Comparison of ENCODE assay signal across 1 cellular context in the genomic region with DNA sequence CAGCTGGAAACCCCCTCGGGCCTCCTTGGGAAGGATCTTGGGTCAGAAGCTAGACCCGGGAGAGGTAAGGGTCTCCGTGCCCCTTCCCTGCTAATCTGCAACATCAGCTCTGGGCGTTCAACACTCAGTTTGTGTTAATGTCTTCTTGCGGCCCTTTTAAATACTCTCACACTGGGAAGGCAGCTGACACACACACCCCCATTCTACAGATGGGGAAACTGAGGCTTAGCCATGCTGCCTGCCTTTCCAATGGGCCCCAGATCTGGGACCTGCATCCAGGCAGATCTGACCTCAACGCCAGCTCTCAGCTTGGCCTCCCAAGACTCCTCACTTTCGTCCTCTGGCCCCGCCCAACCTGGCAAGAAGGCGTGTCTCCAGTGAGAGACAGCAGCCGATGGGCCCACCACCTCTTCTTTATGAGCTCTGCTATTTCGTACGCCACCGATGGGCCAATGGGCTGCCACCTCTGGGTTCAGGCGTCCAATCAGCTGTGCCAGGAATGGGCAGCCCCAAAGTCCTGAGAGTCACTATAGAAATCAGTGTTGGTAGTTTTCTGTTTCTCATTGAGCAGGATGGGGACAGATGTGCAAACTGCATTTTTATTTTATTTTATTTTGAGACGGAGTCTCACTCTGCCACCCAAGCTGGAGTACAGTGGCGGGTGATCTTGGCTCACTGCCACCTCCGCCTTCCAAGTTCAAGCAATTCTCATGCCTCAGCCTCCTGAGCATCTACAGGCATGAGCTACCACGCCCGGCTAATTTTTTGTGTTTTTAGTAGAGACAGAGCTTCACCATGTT.
TF ChIP-seq lines count a peak whose summit lies in the region.

No MANE protein-coding gene starts in this region.

TF ChIP-seq in GM23338, 12 proteins besides CTCF, POLR2A, EP300 and RAD21 (continued from another document):
- TF ChIP-seq, protein P1, sequence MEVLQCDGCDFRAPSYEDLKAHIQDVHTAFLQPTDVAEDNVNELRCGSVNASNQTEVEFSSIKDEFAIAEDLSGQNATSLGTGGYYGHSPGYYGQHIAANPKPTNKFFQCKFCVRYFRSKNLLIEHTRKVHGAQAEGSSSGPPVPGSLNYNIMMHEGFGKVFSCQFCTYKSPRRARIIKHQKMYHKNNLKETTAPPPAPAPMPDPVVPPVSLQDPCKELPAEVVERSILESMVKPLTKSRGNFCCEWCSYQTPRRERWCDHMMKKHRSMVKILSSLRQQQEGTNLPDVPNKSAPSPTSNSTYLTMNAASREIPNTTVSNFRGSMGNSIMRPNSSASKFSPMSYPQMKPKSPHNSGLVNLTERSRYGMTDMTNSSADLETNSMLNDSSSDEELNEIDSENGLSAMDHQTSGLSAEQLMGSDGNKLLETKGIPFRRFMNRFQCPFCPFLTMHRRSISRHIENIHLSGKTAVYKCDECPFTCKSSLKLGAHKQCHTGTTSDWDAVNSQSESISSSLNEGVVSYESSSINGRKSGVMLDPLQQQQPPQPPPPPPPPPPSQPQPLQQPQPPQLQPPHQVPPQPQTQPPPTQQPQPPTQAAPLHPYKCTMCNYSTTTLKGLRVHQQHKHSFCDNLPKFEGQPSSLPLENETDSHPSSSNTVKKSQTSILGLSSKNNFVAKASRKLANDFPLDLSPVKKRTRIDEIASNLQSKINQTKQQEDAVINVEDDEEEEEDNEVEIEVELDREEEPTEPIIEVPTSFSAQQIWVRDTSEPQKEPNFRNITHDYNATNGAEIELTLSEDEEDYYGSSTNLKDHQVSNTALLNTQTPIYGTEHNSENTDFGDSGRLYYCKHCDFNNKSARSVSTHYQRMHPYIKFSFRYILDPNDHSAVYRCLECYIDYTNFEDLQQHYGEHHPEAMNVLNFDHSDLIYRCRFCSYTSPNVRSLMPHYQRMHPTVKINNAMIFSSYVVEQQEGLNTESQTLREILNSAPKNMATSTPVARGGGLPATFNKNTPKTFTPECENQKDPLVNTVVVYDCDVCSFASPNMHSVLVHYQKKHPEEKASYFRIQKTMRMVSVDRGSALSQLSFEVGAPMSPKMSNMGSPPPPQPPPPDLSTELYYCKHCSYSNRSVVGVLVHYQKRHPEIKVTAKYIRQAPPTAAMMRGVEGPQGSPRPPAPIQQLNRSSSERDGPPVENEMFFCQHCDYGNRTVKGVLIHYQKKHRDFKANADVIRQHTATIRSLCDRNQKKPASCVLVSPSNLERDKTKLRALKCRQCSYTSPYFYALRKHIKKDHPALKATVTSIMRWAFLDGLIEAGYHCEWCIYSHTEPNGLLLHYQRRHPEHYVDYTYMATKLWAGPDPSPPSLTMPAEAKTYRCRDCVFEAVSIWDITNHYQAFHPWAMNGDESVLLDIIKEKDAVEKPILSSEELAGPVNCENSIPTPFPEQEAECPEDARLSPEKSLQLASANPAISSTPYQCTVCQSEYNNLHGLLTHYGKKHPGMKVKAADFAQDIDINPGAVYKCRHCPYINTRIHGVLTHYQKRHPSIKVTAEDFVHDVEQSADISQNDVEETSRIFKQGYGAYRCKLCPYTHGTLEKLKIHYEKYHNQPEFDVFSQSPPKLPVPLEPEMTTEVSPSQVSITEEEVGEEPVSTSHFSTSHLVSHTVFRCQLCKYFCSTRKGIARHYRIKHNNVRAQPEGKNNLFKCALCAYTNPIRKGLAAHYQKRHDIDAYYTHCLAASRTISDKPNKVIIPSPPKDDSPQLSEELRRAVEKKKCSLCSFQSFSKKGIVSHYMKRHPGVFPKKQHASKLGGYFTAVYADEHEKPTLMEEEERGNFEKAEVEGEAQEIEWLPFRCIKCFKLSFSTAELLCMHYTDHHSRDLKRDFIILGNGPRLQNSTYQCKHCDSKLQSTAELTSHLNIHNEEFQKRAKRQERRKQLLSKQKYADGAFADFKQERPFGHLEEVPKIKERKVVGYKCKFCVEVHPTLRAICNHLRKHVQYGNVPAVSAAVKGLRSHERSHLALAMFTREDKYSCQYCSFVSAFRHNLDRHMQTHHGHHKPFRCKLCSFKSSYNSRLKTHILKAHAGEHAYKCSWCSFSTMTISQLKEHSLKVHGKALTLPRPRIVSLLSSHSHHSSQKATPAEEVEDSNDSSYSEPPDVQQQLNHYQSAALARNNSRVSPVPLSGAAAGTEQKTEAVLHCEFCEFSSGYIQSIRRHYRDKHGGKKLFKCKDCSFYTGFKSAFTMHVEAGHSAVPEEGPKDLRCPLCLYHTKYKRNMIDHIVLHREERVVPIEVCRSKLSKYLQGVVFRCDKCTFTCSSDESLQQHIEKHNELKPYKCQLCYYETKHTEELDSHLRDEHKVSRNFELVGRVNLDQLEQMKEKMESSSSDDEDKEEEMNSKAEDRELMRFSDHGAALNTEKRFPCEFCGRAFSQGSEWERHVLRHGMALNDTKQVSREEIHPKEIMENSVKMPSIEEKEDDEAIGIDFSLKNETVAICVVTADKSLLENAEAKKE (CRISPR knock-in tag; IDR thresholded peaks at IDR 0.05), result no peak
- TF ChIP-seq ZNF114 (CRISPR knock-in tag; IDR thresholded peaks at IDR 0.05), result no peak
- TF ChIP-seq, protein P2, sequence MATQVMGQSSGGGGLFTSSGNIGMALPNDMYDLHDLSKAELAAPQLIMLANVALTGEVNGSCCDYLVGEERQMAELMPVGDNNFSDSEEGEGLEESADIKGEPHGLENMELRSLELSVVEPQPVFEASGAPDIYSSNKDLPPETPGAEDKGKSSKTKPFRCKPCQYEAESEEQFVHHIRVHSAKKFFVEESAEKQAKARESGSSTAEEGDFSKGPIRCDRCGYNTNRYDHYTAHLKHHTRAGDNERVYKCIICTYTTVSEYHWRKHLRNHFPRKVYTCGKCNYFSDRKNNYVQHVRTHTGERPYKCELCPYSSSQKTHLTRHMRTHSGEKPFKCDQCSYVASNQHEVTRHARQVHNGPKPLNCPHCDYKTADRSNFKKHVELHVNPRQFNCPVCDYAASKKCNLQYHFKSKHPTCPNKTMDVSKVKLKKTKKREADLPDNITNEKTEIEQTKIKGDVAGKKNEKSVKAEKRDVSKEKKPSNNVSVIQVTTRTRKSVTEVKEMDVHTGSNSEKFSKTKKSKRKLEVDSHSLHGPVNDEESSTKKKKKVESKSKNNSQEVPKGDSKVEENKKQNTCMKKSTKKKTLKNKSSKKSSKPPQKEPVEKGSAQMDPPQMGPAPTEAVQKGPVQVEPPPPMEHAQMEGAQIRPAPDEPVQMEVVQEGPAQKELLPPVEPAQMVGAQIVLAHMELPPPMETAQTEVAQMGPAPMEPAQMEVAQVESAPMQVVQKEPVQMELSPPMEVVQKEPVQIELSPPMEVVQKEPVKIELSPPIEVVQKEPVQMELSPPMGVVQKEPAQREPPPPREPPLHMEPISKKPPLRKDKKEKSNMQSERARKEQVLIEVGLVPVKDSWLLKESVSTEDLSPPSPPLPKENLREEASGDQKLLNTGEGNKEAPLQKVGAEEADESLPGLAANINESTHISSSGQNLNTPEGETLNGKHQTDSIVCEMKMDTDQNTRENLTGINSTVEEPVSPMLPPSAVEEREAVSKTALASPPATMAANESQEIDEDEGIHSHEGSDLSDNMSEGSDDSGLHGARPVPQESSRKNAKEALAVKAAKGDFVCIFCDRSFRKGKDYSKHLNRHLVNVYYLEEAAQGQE (IDR thresholded peaks at IDR 0.05; ENCODE audit: unreplicated experiment), result no peak
- TF ChIP-seq EZH2 (IDR thresholded peaks at IDR 0.05; ENCODE audit: low read depth, unreplicated experiment), result no peak
- no peak for TF ChIP-seq POLR2AphosphoS5 (IDR thresholded peaks at IDR 0.05; ENCODE audit: low read depth)
- TF ChIP-seq JUNB (IDR thresholded peaks at IDR 0.05; ENCODE audit: unreplicated experiment), result no peak
- TF ChIP-seq NANOG (IDR thresholded peaks at IDR 0.05; ENCODE audit: borderline replicate concordance), result no peak
- TF ChIP-seq, protein P3, sequence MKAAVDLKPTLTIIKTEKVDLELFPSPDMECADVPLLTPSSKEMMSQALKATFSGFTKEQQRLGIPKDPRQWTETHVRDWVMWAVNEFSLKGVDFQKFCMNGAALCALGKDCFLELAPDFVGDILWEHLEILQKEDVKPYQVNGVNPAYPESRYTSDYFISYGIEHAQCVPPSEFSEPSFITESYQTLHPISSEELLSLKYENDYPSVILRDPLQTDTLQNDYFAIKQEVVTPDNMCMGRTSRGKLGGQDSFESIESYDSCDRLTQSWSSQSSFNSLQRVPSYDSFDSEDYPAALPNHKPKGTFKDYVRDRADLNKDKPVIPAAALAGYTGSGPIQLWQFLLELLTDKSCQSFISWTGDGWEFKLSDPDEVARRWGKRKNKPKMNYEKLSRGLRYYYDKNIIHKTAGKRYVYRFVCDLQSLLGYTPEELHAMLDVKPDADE (IDR thresholded peaks at IDR 0.05), result no peak
- TF ChIP-seq ZNF331 (CRISPR knock-in tag; IDR thresholded peaks at IDR 0.05; ENCODE audit: low read depth), result no peak
